8 cellular contexts compared by ENCODE assay signal in the genomic region with DNA sequence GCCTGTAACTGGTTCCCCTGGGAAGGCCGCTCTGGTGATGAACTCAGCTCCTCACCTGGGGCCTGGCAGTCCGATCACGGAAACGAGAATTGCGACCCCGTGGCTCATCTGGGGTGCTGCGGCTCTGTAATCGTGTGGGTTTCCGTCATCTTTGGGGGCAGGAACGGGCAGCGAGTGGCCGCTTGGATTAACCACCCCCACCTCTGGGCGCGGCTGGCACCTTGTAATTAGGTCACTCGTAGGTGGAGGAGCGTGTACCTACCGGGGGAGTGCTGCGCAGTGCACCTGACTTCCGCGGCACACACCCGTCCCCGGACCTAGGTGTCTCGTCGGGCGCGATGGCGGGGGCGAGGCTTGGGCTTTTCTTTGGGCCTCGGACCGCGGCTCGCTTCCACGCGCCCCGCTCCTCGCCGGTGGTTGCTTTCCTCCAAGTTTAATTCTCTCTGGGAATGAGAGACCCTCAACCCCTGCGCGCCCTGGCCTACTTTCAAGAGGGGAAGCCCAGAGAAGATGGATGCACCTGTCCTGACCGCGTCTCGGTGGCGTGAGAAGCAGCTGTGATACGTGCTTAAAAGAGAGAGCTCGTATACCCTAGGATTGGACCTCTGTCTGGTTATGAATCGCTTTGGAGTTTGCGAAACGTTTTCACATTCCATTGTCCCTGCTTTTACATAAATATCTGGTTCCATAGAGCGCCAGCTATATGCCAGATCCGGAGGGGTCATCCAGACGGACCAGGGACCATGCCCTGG. TPM values are rescaled to one million over a fixed set of nuclear protein-coding genes. Genes with fewer than 3 reads are reported as not detected.
DNase-seq lines count a peak whose midpoint lies in the region; ATAC-seq, FAIRE-seq and TF ChIP-seq lines count a peak whose summit lies in the region.

No MANE protein-coding gene starts in this region.

- POLR2A ChIA-PET in GM12878 (lab: Charles Lee), result interaction anchor here (0.6 to 3.6 kb wide), 20 partner anchors 10 to 512 kb away, joined by 3 to 35 read pairs (median 4); a partner anchor contains a TSS

- WGBS in GM12878 (ENCODE audit: insufficient coverage, insufficient replicate concordance, low lambda C conversion rate, missing lambda C conversion rate), result 5% methylated on average over 51 of the region's 51 CpGs

- H3K27ac ChIP-seq in GM12878 (ENCODE audit: control insufficient read depth, insufficient read depth), result peak overlapping the region; percentile 97
- peak overlapping the region; percentile 100 for H3K27ac ChIP-seq in kidney (ENCODE audit: low read depth in 2 of 2, low read length in 2 of 2)

- RAD21 ChIA-PET in GM12878 (lab: Charles Lee; ENCODE audit: unreplicated experiment), result interaction anchor here (0.6 to 2.0 kb wide), 5 partner anchors 12 to 185 kb away, joined by 4 to 10 read pairs (median 4); a partner anchor contains a TSS

- H3K9me3 ChIP-seq in HAP-1 (no peaks in the 10 kb centered on the region), GM12878 (replicated peaks; ENCODE audit: control insufficient read depth, insufficient read depth, low read length) (no peaks in the 10 kb centered on the region), kidney (ENCODE audit: control insufficient read depth in 1 of 2, low read length in 2 of 2) (no peaks in the 10 kb centered on the region)

- peak overlapping the region; percentile 97 for H3K9ac ChIP-seq in GM12878 (ENCODE audit: control insufficient read depth, insufficient read depth, low read length)
- H3K9ac ChIP-seq in kidney (ENCODE audit: low read length in 2 of 2), result peak overlapping the region; percentile 85 to 95

- intact Hi-C loops in GM12878 (cut with micrococcal nuclease; ENCODE audit: unreplicated experiment) (loop anchor here (10.0 kb wide), 1 partner anchor 508 kb away; a partner anchor contains a TSS), kidney (cut with DNase I) (no loop called here)

- peaks cover 9% of the 10 kb centered on the region for H3K36me3 ChIP-seq in HAP-1 (replicated peaks)
- no peaks in the 10 kb centered on the region for H3K36me3 ChIP-seq in GM12878 (ENCODE audit: control insufficient read depth in 2 of 2, insufficient read depth in 2 of 2, low read length in 1 of 2)
- H3K36me3 ChIP-seq in kidney (ENCODE audit: control insufficient read depth in 1 of 2, insufficient read depth in 2 of 2, low read length in 2 of 2), result no peaks in the 10 kb centered on the region

- H3K27me3 ChIP-seq in HAP-1 (ENCODE audit: low read depth) (no peaks in the 10 kb centered on the region), GM12878 (replicated peaks in 1 of 2; ENCODE audit: control insufficient read depth in 2 of 2, insufficient read depth in 2 of 2, low read length in 1 of 2) (no peaks in the 10 kb centered on the region)

- H3K79me2 ChIP-seq in GM12878 (ENCODE audit: control insufficient read depth, insufficient read depth, low read length), result peaks cover 56% of the 10 kb centered on the region

- SMC1A ChIA-PET in GM12878 (lab: Charles Lee; ENCODE audit: uncharacterized antibody, unreplicated experiment), result interaction anchor here (0.8 to 4.9 kb wide), 6 partner anchors 9 to 60 kb away, joined by 3 to 18 read pairs (median 5); no protein-coding TSS in a partner anchor

- peak overlapping the region; percentile 97 for H3K4me2 ChIP-seq in GM12878 (ENCODE audit: control insufficient read depth, insufficient read depth)

- TF ChIP-seq POLR2A in GM12878 (IDR thresholded peaks at IDR 0.05; ENCODE audit: low read depth, low read length), result peak; percentile 12

- peak; percentile 47 for ATAC-seq in GM12878
- ATAC-seq in stimulated activated naive CD8-positive, alpha-beta T cell treated with anti-CD3 and anti-CD28 coated beads, Interleukin-15, Interleukin-2, amounts not matched to agents 100 U/mL and 50 U/mL, for 24 hours, result peak; percentile 41

- H3K4me3 ChIP-seq in GM12875 (ENCODE audit: low read depth, low read length) (peak overlapping the region; percentile 90), HAP-1 (peak overlapping the region; percentile 86), GM12878 (peak overlapping the region; percentile 69), kidney (ENCODE audit: low read length in 2 of 2) (peak overlapping the region; percentile 81 to 90)

- TF ChIP-seq CTCF in GM12875 (IDR thresholded peaks at IDR 0.05; ENCODE audit: borderline replicate concordance, insufficient read depth, low read depth, low read length) (no peak), GM12878 (IDR thresholded peaks at IDR 0.05 in 2 of 3, conservative IDR thresholded peaks at IDR 0.05 in 1 of 3; ENCODE audit: control insufficient read depth in 2 of 3, extremely low read depth in 1 of 3, insufficient read depth in 1 of 3, low read depth in 3 of 3, low read length in 3 of 3) (no peak), kidney (IDR thresholded peaks at IDR 0.05; ENCODE audit: borderline replicate concordance, extremely low read depth, insufficient read depth) (no peak), D721Med (IDR thresholded peaks at IDR 0.05; ENCODE audit: insufficient read depth, missing control alignments) (no peak)

- CTCF ChIA-PET in GM12878 (lab: Yijun Ruan, JAX), result interaction anchor here (0.7 to 2.4 kb wide), 16 partner anchors 12 to 513 kb away, joined by 3 to 14 read pairs (median 4); no protein-coding TSS in a partner anchor

- H4K20me1 ChIP-seq in GM12878 (ENCODE audit: control insufficient read depth, insufficient read depth), result no peaks in the 10 kb centered on the region

- DNase-seq in HAP-1 (ENCODE audit: low spot score in 2 of 2) (no peak), NCI-H748 treated with DMSO at 0.1 percent for 48 hours (lab: John Stamatoyannopoulos, UW) (peak; percentile 83), GM12878 (ENCODE audit: low read depth, low spot score) (no peak), kidney (no peak), D721Med (ENCODE audit: insufficient read length, low spot score) (no peak), NK-92 (lab: John Stamatoyannopoulos, UW; ENCODE audit: unreplicated experiment) (no peak)
- DNase-seq in stimulated activated naive CD8-positive, alpha-beta T cell treated with anti-CD3 and anti-CD28 coated beads, Interleukin-15, Interleukin-2, amounts not matched to agents 100 U/mL and 50 U/mL, for 24 hours, result no peak

- TF ChIP-seq RAD21 in GM12878 (IDR thresholded peaks at IDR 0.05; ENCODE audit: insufficient read depth, low read depth, low read length), result no peak

- TF ChIP-seq EP300 in GM12878 (IDR thresholded peaks at IDR 0.05; ENCODE audit: borderline replicate concordance in 1 of 2, control insufficient read depth in 1 of 2, low read depth in 2 of 2, low read length in 2 of 2), result no peak

- FAIRE-seq in GM12878 (lab: Jason Lieb, UNC) (no peak), kidney (lab: Jason Lieb, UNC) (no peak), D721Med (lab: Jason Lieb, UNC) (no peak)

- in situ Hi-C loops in HAP-1 (cut with MboI; ENCODE audit: low sequenced_read_pairs), result no loop called here
- in situ Hi-C loops in GM12878 (cut with MboI), result no loop called here

- TSS peak; percentile 96 for BruUV-seq in GM12878 (replicated peaks; lab: Mats Ljungman, UMichigan)

- H3K4me1 ChIP-seq in HAP-1 (peaks cover 27% of the 10 kb centered on the region), GM12878 (ENCODE audit: control insufficient read depth, insufficient read depth, low read length) (peaks cover 11% of the 10 kb centered on the region), kidney (ENCODE audit: control insufficient read depth in 1 of 2, insufficient read depth in 1 of 2, low read depth in 1 of 2, low read length in 2 of 2) (peaks cover 16 to 32% of the 10 kb centered on the region in 2 donors)

- H2AFZ ChIP-seq in GM12878 (ENCODE audit: control insufficient read depth, low read depth, low read length), result peak overlapping the region; percentile 99

RNA-seq across cellular contexts. Expression of a gene that starts 0.7 kb away (rescaled TPM):
- 47.7 and 59.6 TPM in 2 replicates for total RNA-seq in GM12878 (2013; cell fraction: nucleolus; rRNA removed)
- total RNA-seq in GM12878 (2014; rRNA removed), result 88.9 and 112 TPM in 2 replicates
- 62.7 and 64.6 TPM in 2 replicates for total RNA-seq in GM12878 (2014; rRNA removed; fragmentation: Illumina TruSeq; extraction: Trizol)
- 155 and 165 TPM in 2 replicates for total RNA-seq in GM12878 (2021)
- polyA plus RNA-seq in GM12878 (2011; ENCODE audit: low read depth), result 32.4 TPM
- 225 and 324 TPM in 2 replicates for polyA plus RNA-seq in GM12878 (2011; rRNA removed)
- 82.5 and 86.9 TPM in 2 replicates for polyA plus RNA-seq in GM12878 (2011; cell fraction: cytosol; rRNA removed)
- polyA plus RNA-seq in GM12878 (2011; cell fraction: nucleus; rRNA removed), result 46.6 and 57.0 TPM in 2 replicates
- 76.3 and 94.2 TPM in 2 replicates for polyA plus RNA-seq in GM12878 (2012)
- polyA plus RNA-seq in GM12878 (2014; fragmentation: Illumina TruSeq; extraction: Trizol), result 83.8 and 85.3 TPM in 2 replicates
- 10 to 100 TPM; 18.6 to 30.9 TPM for polyA plus RNA-seq in GM12878 (2014; fragmentation: Nextera tagmentation; extraction: Ambion mirVana)
- polyA plus RNA-seq in GM12878 (2014; rRNA removed), result 159 and 170 TPM in 2 replicates
- polyA plus RNA-seq in GM12878 (2016; fragmentation: Nextera tagmentation; extraction: Ambion mirVana), result 100 to 1,000 TPM; 339 to 385 TPM
- 45.1 and 148 TPM in 2 replicates for polyA minus RNA-seq in GM12878 (2011; rRNA and poly(A)+ RNA removed)
- 69.5 and 87.0 TPM in 2 replicates for polyA minus RNA-seq in GM12878 (2011; cell fraction: cytosol; rRNA and poly(A)+ RNA removed)
- polyA minus RNA-seq in GM12878 (2011; cell fraction: nucleus; rRNA and poly(A)+ RNA removed), result 10.0 and 23.6 TPM in 2 replicates
- total RNA-seq in kidney, result 121 TPM
- polyA plus RNA-seq in kidney (ENCODE audit: insufficient read depth, low read depth, low replicate concordance), result 94.8 TPM

RNA-seq across cellular contexts. Expression of a gene that starts 49.9 kb away (rescaled TPM):
- 141 and 142 TPM in 2 replicates for total RNA-seq in GM12878 (2013; cell fraction: nucleolus; rRNA removed)
- 100 and 114 TPM in 2 replicates for total RNA-seq in GM12878 (2014; rRNA removed)
- 404 and 421 TPM in 2 replicates for total RNA-seq in GM12878 (2014; rRNA removed; fragmentation: Illumina TruSeq; extraction: Trizol)
- total RNA-seq in GM12878 (2021), result 202 and 204 TPM in 2 replicates
- 197 TPM for polyA plus RNA-seq in GM12878 (2011; ENCODE audit: low read depth)
- 351 and 383 TPM in 2 replicates for polyA plus RNA-seq in GM12878 (2011; rRNA removed)
- polyA plus RNA-seq in GM12878 (2011; cell fraction: cytosol; rRNA removed), result 151 TPM in 2 replicates
- 163 and 175 TPM in 2 replicates for polyA plus RNA-seq in GM12878 (2011; cell fraction: nucleus; rRNA removed)
- polyA plus RNA-seq in GM12878 (2012), result 274 and 324 TPM in 2 replicates
- 617 and 795 TPM in 2 replicates for polyA plus RNA-seq in GM12878 (2014; fragmentation: Illumina TruSeq; extraction: Trizol)
- 1,000 to 10,000 TPM; 1,587 to 1,686 TPM for polyA plus RNA-seq in GM12878 (2014; fragmentation: Nextera tagmentation; extraction: Ambion mirVana)
- polyA plus RNA-seq in GM12878 (2014; rRNA removed), result 305 and 398 TPM in 2 replicates
- polyA plus RNA-seq in GM12878 (2016; fragmentation: Nextera tagmentation; extraction: Ambion mirVana), result 100 to 1,000 TPM; 868 to 919 TPM
- polyA minus RNA-seq in GM12878 (2011; rRNA and poly(A)+ RNA removed), result 121 and 212 TPM in 2 replicates
- 60.8 and 63.6 TPM in 2 replicates for polyA minus RNA-seq in GM12878 (2011; cell fraction: cytosol; rRNA and poly(A)+ RNA removed)
- polyA minus RNA-seq in GM12878 (2011; cell fraction: nucleus; rRNA and poly(A)+ RNA removed), result 32.6 and 47.6 TPM in 2 replicates
- 380 TPM for total RNA-seq in kidney
- polyA plus RNA-seq in kidney (ENCODE audit: insufficient read depth, low read depth, low replicate concordance), result 848 TPM
